8 cellular contexts compared by ENCODE assay signal in genomic region chr1:248873993-248874671, GRCh38. TPM values are rescaled to one million over a fixed set of nuclear protein-coding genes. Genes with fewer than 3 reads are reported as not detected.
A peak's percentile ranks its signal among the peaks of the same experiment; 100 is the strongest.
DNase-seq lines count a peak whose midpoint lies in the region; ATAC-seq and FAIRE-seq lines count a peak whose summit lies in the region.

No MANE protein-coding gene starts in this region.

- no peak for FAIRE-seq in urothelium cell line (lab: Jason Lieb, UNC)

- H3K27me3 ChIP-seq in rectal smooth muscle tissue (ENCODE audit: control insufficient read depth, insufficient read depth, low read length) = no peaks in the 10 kb centered on the region

- H3K4me1 ChIP-seq in rectal smooth muscle tissue (ENCODE audit: control insufficient read depth, insufficient read depth, low read length) = no peaks in the 10 kb centered on the region

- H3K4me1 Mint-ChIP-seq in T-cell = peaks cover 23 to 34% (median 27%) of the 10 kb centered on the region in 3 donors

- no peaks in the 10 kb centered on the region for H3K36me3 Mint-ChIP-seq in T-cell

- H3K9me3 Mint-ChIP-seq in T-cell = no peaks in the 10 kb centered on the region

- H3K27ac Mint-ChIP-seq in T-cell = peak overlapping the region; percentile 96 to 97

- no peaks in the 10 kb centered on the region for H3K36me3 ChIP-seq in rectal smooth muscle tissue (ENCODE audit: control insufficient read depth, insufficient read depth, low read length)

- POLR2A ChIA-PET in T-cell (lab: Charles Lee) = interaction anchor here (0.8 to 2.2 kb wide), 3 partner anchors 15 to 48 kb away, joined by 4 to 6 read pairs (median 5); partner anchors contain the start of gene SH3BP5L (in 1 of the 2)

- peak overlapping the region; percentile 93 for H3K4me3 ChIP-seq in rectal smooth muscle tissue (ENCODE audit: low read length)

- peaks cover 0 to 6% of the 10 kb centered on the region in 2 donors for H3K27me3 Mint-ChIP-seq in T-cell

- CTCF ChIA-PET in T-cell (lab: Charles Lee) = interaction anchor here (0.8 to 1.0 kb wide), 5 partner anchors 16 to 37 kb away, joined by 3 to 5 read pairs (median 3); partner anchors contain the start of gene ZNF672 (in 1 of the 2)

- peak; percentile 70 for DNase-seq in GM03348 (ENCODE audit: low spot score)
- DNase-seq in NCI-H1417 (lab: John Stamatoyannopoulos, UW) = peak; percentile 66 to 99 (median 96)
- peak; percentile 61 to 89 (median 78) for DNase-seq in T-cell
- DNase-seq in amniotic stem cell (lab: John Stamatoyannopoulos, UW) = peak; percentile 87
- DNase-seq in hepatic stellate cell (ENCODE audit: low spot score) = peak; percentile 61
- DNase-seq in urothelium cell line (ENCODE audit: low spot score) = peak; percentile 48

- ATAC-seq in HG02763 (IDR thresholded peaks at IDR 0.05; ENCODE audit: unreplicated experiment) (peak; percentile 58), T-cell (replicated peaks in 1 of 4) (peak; percentile 59 to 72 (median 66))

- H3K27ac ChIP-seq in rectal smooth muscle tissue (ENCODE audit: low read depth, low read length) = peak overlapping the region; percentile 96

- peak overlapping the region; percentile 79 for H3K9ac ChIP-seq in rectal smooth muscle tissue (ENCODE audit: low read length)

- H3K4me3 Mint-ChIP-seq in T-cell = peak overlapping the region; percentile 87 to 95 (median 93)

RNA-seq across cellular contexts. Expression of gene ZNF692, which starts 15.2 kb away (rescaled TPM):
- 10 to 100 TPM; 53.9 to 88.1 (median 78.7) TPM for total RNA-seq in T-cell

RNA-seq across cellular contexts. Expression of gene PGBD2, which starts 31.9 kb away (rescaled TPM):
- 10 to 100 TPM in 3 of 5 donors, 1 to 10 TPM in 2; 5.0 to 15.8 (median 11.4) TPM for total RNA-seq in T-cell

RNA-seq across cellular contexts. Expression of gene ZNF672, which starts 36.1 kb away (rescaled TPM):
- total RNA-seq in T-cell = 10 to 100 TPM; 27.7 to 46.7 (median 42.1) TPM

RNA-seq across cellular contexts. Expression of gene SH3BP5L, which starts 48.4 kb away (rescaled TPM):
- total RNA-seq in T-cell = 10 to 100 TPM; 16.8 to 41.4 (median 36.3) TPM

Comparison
In these comparisons a context has a peak if more than half of its experiments do, and no peak if none do; other contexts are left out.
1. Peak in every context shown above with its lines: DNase-seq, ATAC-seq, H3K4me3 ChIP-seq and H3K27ac ChIP-seq.